Comparison of ENCODE assay signal across 8 cellular contexts in genomic region chrX:66728818-66729271, GRCh38.
DNase-seq lines count a peak whose midpoint lies in the region; ATAC-seq and TF ChIP-seq lines count a peak whose summit lies in the region.

No MANE protein-coding gene starts in this region.

- DNase-seq in A172 (ENCODE audit: low spot score) (peak; percentile 12), PC-9 (peak; percentile 8 to 37), omental fat pad (ENCODE audit: low spot score) (no peak), tibial nerve (ENCODE audit: low spot score in 2 of 2) (peak; percentile 15 to 25)
- peak; percentile 72 for DNase-seq in activated effector memory CD4-positive, alpha-beta T cell treated with anti-CD3 and anti-CD28 coated beads, Interleukin-2, amount 50 U/mL, for 16 hours

- no peaks in the 10 kb centered on the region for H3K9me2 ChIP-seq in PC-9 (ENCODE audit: insufficient read depth)

- H4K20me1 ChIP-seq in PC-9 (ENCODE audit: insufficient read depth): no peaks in the 10 kb centered on the region

- H3K4me3 ChIP-seq in PC-9 (peak overlapping the region; percentile 47; the same call in 1 of the 2 replicates), gastroesophageal sphincter (peak overlapping the region; percentile 9 to 43), tibial nerve (peak overlapping the region; percentile 23 to 47 (median 31))

- ATAC-seq in GM18502 (IDR thresholded peaks at IDR 0.05; ENCODE audit: poor library complexity, unreplicated experiment): peak; percentile 85
- ATAC-seq in HG03097 (IDR thresholded peaks at IDR 0.05; ENCODE audit: low FRiP score, unreplicated experiment): peak; percentile 52
- ATAC-seq in gastroesophageal sphincter: peak; percentile 48
- peak; percentile 44 for ATAC-seq in omental fat pad (ENCODE audit: low FRiP score)

- POLR2A ChIA-PET in PC-9 (lab: Charles Lee; ENCODE audit: unreplicated experiment): no interaction called here

- no peaks in the 10 kb centered on the region for H3K36me3 ChIP-seq in PC-9 (ENCODE audit: low read depth)
- no peaks in the 10 kb centered on the region for H3K36me3 ChIP-seq in gastroesophageal sphincter
- no peaks in the 10 kb centered on the region for H3K36me3 ChIP-seq in tibial nerve

- no peaks in the 10 kb centered on the region for H3K79me2 ChIP-seq in PC-9 (ENCODE audit: low read depth)

- peak overlapping the region; percentile 57 for H3K4me2 ChIP-seq in PC-9

- H3K9me3 ChIP-seq in PC-9 (ENCODE audit: insufficient read depth, low read depth): no peaks in the 10 kb centered on the region
- H3K9me3 ChIP-seq in gastroesophageal sphincter: no peaks in the 10 kb centered on the region
- H3K9me3 ChIP-seq in tibial nerve: no peaks in the 10 kb centered on the region

- H3F3A ChIP-seq in PC-9 (ENCODE audit: insufficient read depth, low read depth): no peaks in the 10 kb centered on the region

- TF ChIP-seq EP300 in gastroesophageal sphincter (IDR thresholded peaks at IDR 0.05): no peak
- TF ChIP-seq EP300 in tibial nerve (IDR thresholded peaks at IDR 0.05): no peak

- H3K27me3 ChIP-seq in PC-9 (ENCODE audit: insufficient read depth, low read depth) (no peaks in the 10 kb centered on the region), gastroesophageal sphincter (no peaks in the 10 kb centered on the region), tibial nerve (no peaks in the 10 kb centered on the region)

- 20% methylated on average over 9 of the region's 21 CpGs; no CpG with 5 or more reads in 1 of the 2 donors for WGBS in gastroesophageal sphincter (ENCODE audit: low coverage in 1 of 2), 2 donors
- WGBS in tibial nerve, 2 donors: 5 to 31% methylated on average over 20 to 21 of the region's 21 CpGs

- peak overlapping the region; percentile 70; the same call in 1 of the 2 replicates for H2AFZ ChIP-seq in PC-9

- TF ChIP-seq POLR2A in gastroesophageal sphincter (IDR thresholded peaks at IDR 0.05) (no peak), tibial nerve (IDR thresholded peaks at IDR 0.05) (no peak)

- TF ChIP-seq CTCF in PC-9 (conservative IDR thresholded peaks at IDR 0.05) (peak; percentile 69), gastroesophageal sphincter (IDR thresholded peaks at IDR 0.05) (peak in 3 of 4 experiments; percentile 22 to 57 (median 29)), omental fat pad (IDR thresholded peaks at IDR 0.05) (no peak), tibial nerve (IDR thresholded peaks at IDR 0.05) (peak; percentile 44 to 72 (median 60))

- H3K27ac ChIP-seq in PC-9 (no peak overlapping the region), gastroesophageal sphincter (no peak overlapping the region), tibial nerve (peak overlapping the region in 1 of 4 donors; percentile 44)

- BruUV-seq in PC-9 (replicated peaks; lab: Mats Ljungman, UMichigan): no TSS peak

- intact Hi-C loops in PC-9 (cut with micrococcal nuclease; ENCODE audit: unreplicated experiment): no loop called here

- H3K4me1 ChIP-seq in PC-9 (replicated peaks; ENCODE audit: insufficient read depth) (no peaks in the 10 kb centered on the region), gastroesophageal sphincter (no peaks in the 10 kb centered on the region), tibial nerve (no peaks in the 10 kb centered on the region)

- CTCF ChIA-PET in PC-9 (lab: Charles Lee): no interaction called here

Comparison
In these comparisons a context has a peak if more than half of its experiments do, and no peak if none do; other contexts are left out.
1. CTCF ChIP-seq: peak in PC-9 (single experiment), gastroesophageal sphincter (3 of 4) and tibial nerve (5 of 5); none in omental fat pad (0 of 3).
2. Peak in every context shown above with its lines, with median percentiles within 50 percentile points of each other: ATAC-seq and H3K4me3 ChIP-seq.